10 cellular contexts compared by ENCODE assay signal in the genomic region with DNA sequence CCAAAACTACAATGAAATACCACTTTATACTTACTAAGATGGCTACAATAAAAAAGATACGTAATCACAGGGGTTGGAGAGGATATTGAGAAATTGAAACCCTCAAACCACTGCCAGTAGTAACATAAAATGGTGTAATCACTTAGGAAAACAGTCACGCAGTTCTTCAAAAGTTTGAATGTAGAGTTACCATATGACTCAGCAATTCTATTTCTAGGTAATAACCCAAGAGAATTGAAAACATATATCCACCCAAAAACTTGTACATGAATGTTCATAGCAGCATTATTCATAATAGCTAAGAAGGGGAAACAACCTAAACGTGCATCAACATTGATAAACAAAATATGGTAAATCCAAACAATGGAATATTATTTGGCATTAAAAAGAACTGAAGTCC. TPM values are rescaled to one million over a fixed set of nuclear protein-coding genes. Genes with fewer than 3 reads are reported as not detected.
A peak's percentile ranks its signal among the peaks of the same experiment; 100 is the strongest.
DNase-seq lines count a peak whose midpoint lies in the region; ATAC-seq and TF ChIP-seq lines count a peak whose summit lies in the region.
"Had no signal": no experiment of that assay in that cellular context is flagged by ENCODE, and none has a peak within 500 bp of the region (broad histone marks: within the 10 kb centered on the region; RNA-seq: fewer than 3 reads in every experiment).

No MANE protein-coding gene starts in this region.

- no peak overlapping the region for H3K9ac ChIP-seq in IMR-90 (ENCODE audit: low read depth, low read length)

- DNase-seq in IMR-90 (peak; percentile 33), erythroblast (lab: John Stamatoyannopoulos, UW) (peak; percentile 4 to 28), NCI-H1092 treated with DMSO at 0.1 percent for 48 hours (lab: John Stamatoyannopoulos, UW) (no peak), A673 (ENCODE audit: low spot score) (no peak), NCI-H146 (lab: John Stamatoyannopoulos, UW) (no peak)
- no peak for DNase-seq in stimulated activated CD4-positive, alpha-beta T cell treated with anti-CD3 and anti-CD28 coated beads, Interleukin-15, amount 100 ng/mL, for 24 hours
- DNase-seq: T-helper 17 cell had no signal

- H3K9me3 ChIP-seq in IMR-90 (ENCODE audit: control insufficient read depth, insufficient read depth, low read length) = no peaks in the 10 kb centered on the region
- H3K9me3 ChIP-seq in A673 (ENCODE audit: low read depth, low read length, poor library complexity, severe bottlenecking) = no peaks in the 10 kb centered on the region

- no peak overlapping the region for H2BK120ac ChIP-seq in IMR-90 (ENCODE audit: low read depth, low read length)

- no peak overlapping the region for H3K18ac ChIP-seq in IMR-90 (ENCODE audit: low read depth, low read length)

- ATAC-seq in GM18502 (IDR thresholded peaks at IDR 0.05; ENCODE audit: poor library complexity, unreplicated experiment) (peak; percentile 89), GM21786 (IDR thresholded peaks at IDR 0.05; ENCODE audit: unreplicated experiment) (peak; percentile 87), IMR-90 (ENCODE audit: low read depth) (no peak)
- ATAC-seq: T-helper 17 cell had no signal

- H3K27me3 ChIP-seq in IMR-90 (ENCODE audit: control insufficient read depth, insufficient read depth, low read length) = peaks cover 2% of the 10 kb centered on the region
- H3K27me3 ChIP-seq in A673 (replicated peaks; ENCODE audit: insufficient read depth, low read depth, low read length, poor library complexity) = no peaks in the 10 kb centered on the region

- H3K27ac ChIP-seq in IMR-90 (ENCODE audit: insufficient read depth, low read length) (no peak overlapping the region), A673 (ENCODE audit: low read depth, low read length, poor library complexity, severe bottlenecking) (no peak overlapping the region)
- H3K27ac ChIP-seq: epithelial cell of prostate had no signal

- no TSS peak for BruUV-seq in IMR-90 (replicated peaks; lab: Mats Ljungman, UMichigan)
- BruUV-seq in A673 (replicated peaks; lab: Mats Ljungman, UMichigan) = no TSS peak

- H3K4me1 ChIP-seq in IMR-90 (ENCODE audit: control insufficient read depth, insufficient read depth, low read length) (no peaks in the 10 kb centered on the region), A673 (ENCODE audit: insufficient read depth, low read length, poor library complexity, severe bottlenecking) (no peaks in the 10 kb centered on the region)

- TF ChIP-seq CTCF in IMR-90 (conservative IDR thresholded peaks at IDR 0.05; ENCODE audit: low read depth, low read length) (no peak), A673 (conservative IDR thresholded peaks at IDR 0.05; ENCODE audit: low read depth, low read length) (no peak)

- H3K79me1 ChIP-seq in IMR-90 (ENCODE audit: low read depth in 1 of 2, low read length in 2 of 2) = no peaks in the 10 kb centered on the region

- no peak overlapping the region for H3K56ac ChIP-seq in IMR-90 (ENCODE audit: extremely low read depth, insufficient read depth, low read length)

- intact Hi-C loops in IMR-90 (cut with micrococcal nuclease) = loop anchor here (5.0 kb wide), 1 partner anchor 98 kb away; a partner anchor contains a TSS
- intact Hi-C loops in A673 (cut with micrococcal nuclease; ENCODE audit: unreplicated experiment) = loop anchor here (10.0 kb wide), 1 partner anchor 220 kb away; no protein-coding TSS in a partner anchor

- CTCF ChIA-PET in IMR-90 (lab: Yijun Ruan, JAX) = no interaction called here
- CTCF ChIA-PET in A673 (lab: Charles Lee) = no interaction called here

- TF ChIP-seq POLR2A in IMR-90 (IDR thresholded peaks at IDR 0.05; ENCODE audit: low read depth, low read length) (no peak), erythroblast (IDR thresholded peaks at IDR 0.05; ENCODE audit: low read length) (no peak)

- H3K23ac ChIP-seq in IMR-90 (ENCODE audit: low read depth, low read length) = no peak overlapping the region

- no peak overlapping the region for H2BK15ac ChIP-seq in IMR-90 (ENCODE audit: low read depth, low read length)

- H4K8ac ChIP-seq in IMR-90 (ENCODE audit: low read depth in 2 of 2, low read length in 2 of 2) = no peak overlapping the region

- no peak overlapping the region for H2BK5ac ChIP-seq in IMR-90 (ENCODE audit: low read depth, low read length, poor library complexity, severe bottlenecking)

- in situ Hi-C loops in IMR-90 (cut with MboI; ENCODE audit: low sequenced_read_pairs) = no loop called here

- H3K14ac ChIP-seq in IMR-90 (replicated peaks; ENCODE audit: low read depth, low read length) = no peak overlapping the region

- no peak overlapping the region for H2AFZ ChIP-seq in IMR-90 (replicated peaks; ENCODE audit: low read length, poor library complexity)

- no peak overlapping the region for H4K5ac ChIP-seq in IMR-90 (ENCODE audit: low read depth, low read length)

- H3K4ac ChIP-seq in IMR-90 (ENCODE audit: low read depth, low read length) = no peak overlapping the region

- WGBS in IMR-90 (ENCODE audit: extremely low coverage in 2 of 2, insufficient read length in 1 of 2), 2 experiments = no CpG with 5 or more reads among the region's 3 CpGs

- H2AK9ac ChIP-seq in IMR-90 (replicated peaks; ENCODE audit: low read depth, low read length, poor library complexity) = no peak overlapping the region

- no peak overlapping the region for H2AK5ac ChIP-seq in IMR-90 (ENCODE audit: low read depth, low read length)

- no peaks in the 10 kb centered on the region for H3K9me1 ChIP-seq in IMR-90 (ENCODE audit: insufficient read depth, low read length)

- POLR2A ChIA-PET in IMR-90 (lab: Charles Lee; ENCODE audit: unreplicated experiment) (no interaction called here), A673 (lab: Charles Lee; ENCODE audit: low non-redundant PET) (no interaction called here)

- H3K36me3 ChIP-seq in IMR-90 (ENCODE audit: control insufficient read depth, insufficient read depth, low read length) (no peaks in the 10 kb centered on the region), A673 (ENCODE audit: insufficient read depth, low read length, poor library complexity, severe bottlenecking) (no peaks in the 10 kb centered on the region)

- dilution Hi-C loops in IMR-90 (cut with HindIII; ENCODE audit: low sequenced_read_pairs, unreplicated experiment) = no loop called here

- no peak for TF ChIP-seq RAD21 in IMR-90 (IDR thresholded peaks at IDR 0.05; ENCODE audit: low read length)

- no peak overlapping the region for H3K4me2 ChIP-seq in IMR-90 (ENCODE audit: low read depth, low read length)

- no peak overlapping the region for H4K91ac ChIP-seq in IMR-90 (ENCODE audit: insufficient read depth, low read depth, low read length)

- no peak overlapping the region for H2BK20ac ChIP-seq in IMR-90 (ENCODE audit: low read depth, low read length)

- H3K4me3 ChIP-seq in IMR-90 (ENCODE audit: insufficient read depth, low read depth, low read length) (no peak overlapping the region), A673 (ENCODE audit: low read depth, low read length, poor library complexity, severe bottlenecking) (no peak overlapping the region)

- no peaks in the 10 kb centered on the region for H4K20me1 ChIP-seq in IMR-90 (ENCODE audit: insufficient read depth, low read length)

TF ChIP-seq in IMR-90, 13 proteins besides CTCF, POLR2A, EP300 and RAD21:
- peak; percentile 33 for TF ChIP-seq MAFK (IDR thresholded peaks at IDR 0.05; ENCODE audit: low read depth, low read length)
- TF ChIP-seq, protein P1, sequence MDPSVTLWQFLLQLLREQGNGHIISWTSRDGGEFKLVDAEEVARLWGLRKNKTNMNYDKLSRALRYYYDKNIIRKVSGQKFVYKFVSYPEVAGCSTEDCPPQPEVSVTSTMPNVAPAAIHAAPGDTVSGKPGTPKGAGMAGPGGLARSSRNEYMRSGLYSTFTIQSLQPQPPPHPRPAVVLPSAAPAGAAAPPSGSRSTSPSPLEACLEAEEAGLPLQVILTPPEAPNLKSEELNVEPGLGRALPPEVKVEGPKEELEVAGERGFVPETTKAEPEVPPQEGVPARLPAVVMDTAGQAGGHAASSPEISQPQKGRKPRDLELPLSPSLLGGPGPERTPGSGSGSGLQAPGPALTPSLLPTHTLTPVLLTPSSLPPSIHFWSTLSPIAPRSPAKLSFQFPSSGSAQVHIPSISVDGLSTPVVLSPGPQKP (IDR thresholded peaks at IDR 0.05; ENCODE audit: borderline replicate concordance, low read depth, low read length) = no peak
- peak; percentile 83 for TF ChIP-seq NFE2L2 (IDR thresholded peaks at IDR 0.05; ENCODE audit: low read depth, low read length)
- TF ChIP-seq CHD1 (IDR thresholded peaks at IDR 0.05; ENCODE audit: low read depth, low read length) = no peak
- no peak for TF ChIP-seq BHLHE40 (IDR thresholded peaks at IDR 0.05; ENCODE audit: low read depth, low read length)
- TF ChIP-seq CEBPB (IDR thresholded peaks at IDR 0.05; ENCODE audit: low read depth, low read length) = no peak
- TF ChIP-seq FOS (IDR thresholded peaks at IDR 0.05; ENCODE audit: low read depth, low read length) = no peak
- no peak for TF ChIP-seq SMC3 (IDR thresholded peaks at IDR 0.05; ENCODE audit: low read depth, low read length)

RNA-seq across cellular contexts. Expression of a gene that starts 24.4 kb away (rescaled TPM):
- 194 and 219 TPM in 2 replicates for total RNA-seq in IMR-90 (2012; rRNA removed)
- polyA plus RNA-seq in IMR-90 (2012; rRNA removed) = 159 and 179 TPM in 2 replicates
- 42.0 and 66.4 TPM in 2 replicates for polyA plus RNA-seq in IMR-90 (2012; cell fraction: cytosol; rRNA removed)
- 90.5 and 476 TPM in 2 replicates for polyA plus RNA-seq in IMR-90 (2012; cell fraction: nucleus; rRNA removed; ENCODE audit: low replicate concordance)
- total RNA-seq in A673 (2021) = 238 and 267 TPM in 2 replicates

RNA-seq across cellular contexts. Expression of a gene that starts 45.0 kb away (rescaled TPM):
- total RNA-seq in IMR-90 (2012; rRNA removed) (341 and 415 TPM in 2 replicates), A673 (2021) (91.9 and 94.6 TPM in 2 replicates)
- polyA plus RNA-seq in IMR-90 (2012; rRNA removed) = 126 and 136 TPM in 2 replicates
- polyA plus RNA-seq in IMR-90 (2012; cell fraction: cytosol; rRNA removed) = 32.5 and 32.9 TPM in 2 replicates
- polyA plus RNA-seq in IMR-90 (2012; cell fraction: nucleus; rRNA removed; ENCODE audit: low replicate concordance) = 17.1 and 140 TPM in 2 replicates

Comparison
In these comparisons a context has a peak if more than half of its experiments do, and no peak if none do; other contexts are left out.
1. DNase-seq: peak in IMR-90 (single experiment) and erythroblast (2 of 2); none in stimulated activated CD4-positive, alpha-beta T cell treated with anti-CD3 and anti-CD28 coated beads, Interleukin-15, amount 100 ng/mL, for 24 hours (single experiment), NCI-H1092 treated with DMSO at 0.1 percent for 48 hours (single experiment), A673 (single experiment) and NCI-H146 (single experiment).